ENCODE assay signal across 8 cellular contexts in the genomic region with DNA sequence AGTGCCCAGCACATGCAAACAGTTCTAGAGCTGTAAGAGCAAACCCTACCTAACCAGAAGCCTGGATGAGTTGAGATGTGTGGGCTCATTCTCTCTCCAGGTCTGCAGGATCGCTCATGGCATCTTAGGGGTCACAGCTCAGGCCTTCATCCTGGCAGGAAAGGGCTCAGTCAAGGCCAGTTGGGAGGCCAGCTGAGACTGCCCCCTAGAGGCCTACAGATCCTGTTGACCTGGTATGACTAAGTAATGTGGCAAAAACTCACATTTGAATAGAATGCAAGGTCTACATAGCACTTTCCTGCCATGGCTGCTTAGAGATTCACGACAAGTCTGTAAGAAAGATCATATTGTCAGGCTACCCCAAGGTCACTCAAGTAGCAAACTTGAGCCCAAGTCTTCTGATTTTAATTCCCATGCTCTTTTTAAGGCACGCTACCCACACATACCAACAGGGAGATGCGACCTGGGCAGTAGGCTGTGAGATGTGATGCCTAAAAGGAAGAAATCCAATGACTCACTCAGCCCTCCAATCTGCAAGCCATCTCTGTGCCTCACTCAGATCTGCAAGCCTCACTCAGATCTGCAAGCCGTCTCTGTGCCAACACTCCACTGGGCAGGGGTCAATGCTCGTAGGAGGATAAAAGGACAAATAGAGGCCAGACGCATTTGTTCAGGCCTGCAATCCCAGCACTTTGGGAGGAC. TPM values are rescaled to one million over a fixed set of nuclear protein-coding genes. Genes with fewer than 3 reads are reported as not detected.
A peak's percentile ranks its signal among the peaks of the same experiment; 100 is the strongest.
DNase-seq lines count a peak whose midpoint lies in the region; ATAC-seq and TF ChIP-seq lines count a peak whose summit lies in the region.

No MANE protein-coding gene starts in this region.

- H3K27ac ChIP-seq in cardiac muscle cell (no peak overlapping the region), lung (ENCODE audit: low read depth in 1 of 2, low read length in 1 of 2) (no peak overlapping the region)

- H3K9me3 ChIP-seq in cardiac muscle cell (ENCODE audit: low read depth), result no peaks in the 10 kb centered on the region
- H3K9me3 ChIP-seq in lung (ENCODE audit: control insufficient read depth in 2 of 2, insufficient read depth in 1 of 2, low read length in 1 of 2), result peaks cover 3 to 8% of the 10 kb centered on the region in 2 donors

- H3K4me3 ChIP-seq in cardiac muscle cell (no peak overlapping the region), astrocyte of the spinal cord (ENCODE audit: low read depth, low read length) (no peak overlapping the region), lung (no peak overlapping the region)

- no peak for ATAC-seq in Right ventricle myocardium superior (ENCODE audit: poor library complexity)
- ATAC-seq in lung (ENCODE audit: insufficient read depth, low FRiP score), result no peak
- ATAC-seq in GM18873 (IDR thresholded peaks at IDR 0.05; ENCODE audit: low FRiP score, unreplicated experiment), result no peak
- no peak for ATAC-seq in GM18868 (IDR thresholded peaks at IDR 0.05; ENCODE audit: unreplicated experiment)

- H3K36me3 ChIP-seq in cardiac muscle cell (no peaks in the 10 kb centered on the region), lung (ENCODE audit: control insufficient read depth in 2 of 2, insufficient read depth in 2 of 2, low read length in 2 of 2) (no peaks in the 10 kb centered on the region)

- TF ChIP-seq CTCF in cardiac muscle cell (IDR thresholded peaks at IDR 0.05; ENCODE audit: low read depth, low read length) (peak; percentile 68), astrocyte of the spinal cord (IDR thresholded peaks at IDR 0.05; ENCODE audit: low read depth, low read length) (peak; percentile 54), lung (IDR thresholded peaks at IDR 0.05; ENCODE audit: control extremely low read depth, extremely low read depth) (peak; percentile 44)

- intact Hi-C loops in Right ventricle myocardium superior (cut with DNase I), result no loop called here

- H3K4me1 ChIP-seq in cardiac muscle cell (ENCODE audit: low read depth) (no peaks in the 10 kb centered on the region), lung (ENCODE audit: control insufficient read depth in 2 of 2, insufficient read depth in 2 of 2, low read length in 2 of 2) (peaks cover 0 to 2% of the 10 kb centered on the region in 2 donors)

- DNase-seq in cardiac muscle cell (ENCODE audit: low read depth in 1 of 2, low spot score in 1 of 2) (peak; percentile 56 to 82), Right ventricle myocardium superior (no peak), NCI-H1105 treated with DMSO at 0.1 percent for 48 hours (lab: John Stamatoyannopoulos, UW) (peak; percentile 3), astrocyte of the spinal cord (ENCODE audit: low read depth, low spot score) (peak; percentile 18), lung (ENCODE audit: low spot score) (peak; percentile 38), T1000 (lab: John Stamatoyannopoulos, UW) (no peak)

- WGBS in lung, 2 donors, result 68 to 75% methylated on average over 7 of the region's 7 CpGs

- H3K27me3 ChIP-seq in cardiac muscle cell (no peaks in the 10 kb centered on the region), lung (ENCODE audit: control insufficient read depth, insufficient read depth) (no peaks in the 10 kb centered on the region)

- in situ Hi-C loops in astrocyte of the spinal cord (cut with HindIII; ENCODE audit: low sequenced_read_pairs), result no loop called here

RNA-seq across cellular contexts. Expression of gene CAPN8, which starts 5.1 kb away (rescaled TPM):
- total RNA-seq in cardiac muscle cell (not detected in 2 replicates), Right ventricle myocardium superior (not detected), lung (100 to 1,000 TPM in 1 of 2 donors, 10 to 100 TPM in 1; 48.5 to 123 TPM)
- polyA plus RNA-seq in cardiac muscle cell (0.15 TPM in 1 of 2 replicates, not detected in the other), lung (100 to 1,000 TPM in 1 of 2 donors, 10 to 100 TPM in 1; 30.5 to 114 TPM)

RNA-seq across cellular contexts. Expression of gene CAPN2, which starts 41.7 kb away (rescaled TPM):
- total RNA-seq in cardiac muscle cell (70.6 and 110 TPM in 2 replicates), Right ventricle myocardium superior (72.6 TPM), lung (100 to 1,000 TPM; 169 to 353 TPM)
- polyA plus RNA-seq in cardiac muscle cell (65.5 and 98.5 TPM in 2 replicates), lung (100 to 1,000 TPM; 144 to 168 TPM)

Comparison
In these comparisons a context has a peak if more than half of its experiments do, and no peak if none do; other contexts are left out.
1. DNase-seq: peak in cardiac muscle cell (2 of 2), NCI-H1105 treated with DMSO at 0.1 percent for 48 hours (single experiment), astrocyte of the spinal cord (single experiment) and lung (single experiment); none in Right ventricle myocardium superior (single experiment) and T1000 (single experiment).
2. RNA of gene CAPN8, which starts 5.1 kb away (total RNA-seq): 48.5 to 123 TPM in lung; not detected in cardiac muscle cell and not detected in Right ventricle myocardium superior (single experiment); every median in the first group is over 10 times any median in the second.
3. Peak in every context shown above with its lines, with median percentiles within 50 percentile points of each other: CTCF ChIP-seq.